In genomic region chr11:46590740-46591606, GRCh38 we compare ENCODE assay signal across 1 cellular context.
TF ChIP-seq lines count a peak whose summit lies in the region.

No MANE protein-coding gene starts in this region.

TF ChIP-seq in GM23338, 12 proteins besides CTCF, POLR2A, EP300 and RAD21 (continued from another document):
- TF ChIP-seq ETS1 (IDR thresholded peaks at IDR 0.05): no peak
- no peak for TF ChIP-seq EZH2 (IDR thresholded peaks at IDR 0.05; ENCODE audit: low read depth, unreplicated experiment)
- no peak for TF ChIP-seq ZNF114 (CRISPR knock-in tag; IDR thresholded peaks at IDR 0.05)
- no peak for TF ChIP-seq POLR2AphosphoS5 (IDR thresholded peaks at IDR 0.05; ENCODE audit: low read depth)
- no peak for TF ChIP-seq NANOG (IDR thresholded peaks at IDR 0.05; ENCODE audit: borderline replicate concordance)
- TF ChIP-seq ZNF331 (CRISPR knock-in tag; IDR thresholded peaks at IDR 0.05; ENCODE audit: low read depth): no peak
- TF ChIP-seq ZNF462 (CRISPR knock-in tag; IDR thresholded peaks at IDR 0.05): no peak
TF ChIP-seq in GM23338: peak in this region for 0.
